In genomic region chr14:44963775-44964380, GRCh38 we compare ENCODE assay signal across 8 cellular contexts. TPM values are rescaled to one million over a fixed set of nuclear protein-coding genes. Genes with fewer than 3 reads are reported as not detected.
DNase-seq lines count a peak whose midpoint lies in the region; ATAC-seq, FAIRE-seq and TF ChIP-seq lines count a peak whose summit lies in the region.

No MANE protein-coding gene starts in this region.

- H3K23ac ChIP-seq in H1 (ENCODE audit: insufficient read length), result no peak overlapping the region

- H3F3A ChIP-seq in MM.1S (ENCODE audit: insufficient read depth, low read length) (0 out of 2 replicates have a peak, but pooled peaks cover 12% of the 10 kb centered on the region), neural cell (ENCODE audit: insufficient read depth, low read length, poor library complexity, severe bottlenecking) (peaks cover 7% of the 10 kb centered on the region)

- H2AK5ac ChIP-seq in H1 (ENCODE audit: low read depth, low read length), result no peak overlapping the region

- H2BK120ac ChIP-seq in H1 (replicated peaks; ENCODE audit: low read depth, low read length), result no peak overlapping the region

- peak overlapping the region; percentile 73 for H3K9ac ChIP-seq in DND-41 (ENCODE audit: low read depth, low read length)
- H3K9ac ChIP-seq in MM.1S (ENCODE audit: low read length), result no peak overlapping the region
- H3K9ac ChIP-seq in H1 (replicated peaks in 1 of 4; ENCODE audit: extremely low read depth in 1 of 4, low read depth in 3 of 4, low read length in 3 of 4), result peak overlapping the region in 3 of 4 experiments; percentile 35 to 71 (median 44); a peak in 2 of 7 replicates
- H3K9ac ChIP-seq in neural cell (ENCODE audit: low read length), result peak overlapping the region; percentile 89

- H2BK12ac ChIP-seq in H1 (ENCODE audit: low read depth, low read length), result no peak overlapping the region

- H3K9me3 ChIP-seq in DND-41 (ENCODE audit: insufficient read depth, low read length, severe bottlenecking), result no peaks in the 10 kb centered on the region
- H3K9me3 ChIP-seq in MM.1S (replicated peaks; ENCODE audit: insufficient read depth, low read length), result no peaks in the 10 kb centered on the region
- no peaks in the 10 kb centered on the region for H3K9me3 ChIP-seq in H1 (ENCODE audit: insufficient read depth in 2 of 2, low read depth in 1 of 2, low read length in 1 of 2)
- H3K9me3 ChIP-seq in neural cell (ENCODE audit: low read length), result no peaks in the 10 kb centered on the region

- no peak overlapping the region for H4K91ac ChIP-seq in H1 (replicated peaks; ENCODE audit: insufficient read length, low read length)

- no peak overlapping the region for H3K4me3 Mint-ChIP-seq in stimulated activated memory B cell treated with anti-CD40 and anti-IgM and Interleukin-4, amounts not matched to agents 10 μg/mL and 1 μg/mL and 100 μg/mL, for 72 hours

- TF ChIP-seq RAD21 in H1 (IDR thresholded peaks at IDR 0.05 in 1 of 2, conservative IDR thresholded peaks at IDR 0.05 in 1 of 2; ENCODE audit: low read depth in 2 of 2, low read length in 2 of 2) (no peak), neural cell (conservative IDR thresholded peaks at IDR 0.05) (no peak)

- no peak overlapping the region for H3K18ac ChIP-seq in H1 (ENCODE audit: extremely low read depth, low read length)

- H3K27me3 ChIP-seq in DND-41 (ENCODE audit: insufficient read depth, low read length, poor library complexity) (no peaks in the 10 kb centered on the region), MM.1S (replicated peaks; ENCODE audit: insufficient read depth, low read length) (no peaks in the 10 kb centered on the region), H1 (replicated peaks in 1 of 4; ENCODE audit: control insufficient read depth in 3 of 4, extremely low read depth in 1 of 4, insufficient read depth in 3 of 4, low read length in 3 of 4) (no peaks in the 10 kb centered on the region), neural cell (ENCODE audit: insufficient read depth, low read depth, low read length) (no peaks in the 10 kb centered on the region)

- peaks cover 13% of the 10 kb centered on the region for H3K23me2 ChIP-seq in H1 (ENCODE audit: low read depth, low read length)

- peaks cover 73% of the 10 kb centered on the region for H3K4me1 ChIP-seq in DND-41 (ENCODE audit: insufficient read depth, low read length)
- peaks cover 10% of the 10 kb centered on the region; the same call in 1 of the 2 replicates for H3K4me1 ChIP-seq in MM.1S (ENCODE audit: low read length)
- H3K4me1 ChIP-seq in H1 (replicated peaks in 1 of 4; ENCODE audit: control insufficient read depth in 3 of 4, insufficient read depth in 4 of 4, low read length in 3 of 4), result peaks cover 0 to 8% (median 3%) of the 10 kb centered on the region in 4 experiments; a peak in 2 of 7 replicates

- peak; percentile 9 for TF ChIP-seq CTCF in DND-41 (IDR thresholded peaks at IDR 0.05; ENCODE audit: borderline replicate concordance, extremely low read depth, low read length, poor library complexity, severe bottlenecking)
- no peak for TF ChIP-seq CTCF in MM.1S (IDR thresholded peaks at IDR 0.05; ENCODE audit: low read length)
- TF ChIP-seq CTCF in H1 (IDR thresholded peaks at IDR 0.05; ENCODE audit: control extremely low read depth in 1 of 3, insufficient read depth in 1 of 3, low read depth in 1 of 3, low read length in 3 of 3), result no peak
- TF ChIP-seq CTCF in neural cell (IDR thresholded peaks at IDR 0.05; ENCODE audit: poor library complexity, severe bottlenecking), result no peak

- peak overlapping the region; percentile 43; the same call in 1 of the 2 replicates for H3K27ac ChIP-seq in DND-41 (ENCODE audit: low read length)
- H3K27ac ChIP-seq in MM.1S (ENCODE audit: low read length), result no peak overlapping the region
- H3K27ac ChIP-seq in H1 (ENCODE audit: low read depth, low read length), result no peak overlapping the region
- H3K27ac ChIP-seq in neural cell (ENCODE audit: low read length), result peak overlapping the region; percentile 95

- no peak overlapping the region for H3K14ac ChIP-seq in H1 (ENCODE audit: insufficient read length)

- H3K79me2 ChIP-seq in DND-41 (ENCODE audit: insufficient read depth, low read length), result peaks cover 96% of the 10 kb centered on the region
- peaks cover 46% of the 10 kb centered on the region for H3K79me2 ChIP-seq in MM.1S (ENCODE audit: low read length)
- peaks cover 12 to 84% of the 10 kb centered on the region in 2 experiments for H3K79me2 ChIP-seq in H1 (ENCODE audit: control insufficient read depth in 1 of 2, insufficient read depth in 2 of 2, low read length in 2 of 2)
- H3K79me2 ChIP-seq in neural cell (replicated peaks; ENCODE audit: insufficient read depth, low read length), result peaks cover 81% of the 10 kb centered on the region

- no peaks in the 10 kb centered on the region; the same call in 1 of the 2 replicates for H3K36me3 ChIP-seq in DND-41 (ENCODE audit: insufficient read depth, low read length)
- H3K36me3 ChIP-seq in MM.1S (replicated peaks; ENCODE audit: insufficient read depth, low read length), result no peaks in the 10 kb centered on the region
- no peaks in the 10 kb centered on the region for H3K36me3 ChIP-seq in H1 (ENCODE audit: control insufficient read depth in 2 of 4, insufficient read depth in 4 of 4, low read length in 3 of 4)
- no peaks in the 10 kb centered on the region for H3K36me3 ChIP-seq in neural cell (ENCODE audit: insufficient read depth, low read length)

- POLR2A ChIA-PET in H1 (lab: Charles Lee; ENCODE audit: partially characterized antibody), result interaction anchor here (1.1 to 1.5 kb wide), 3 partner anchors 13 to 123 kb away, joined by 3 to 4 read pairs (median 3); no protein-coding TSS in a partner anchor

- H4K20me1 ChIP-seq in DND-41 (ENCODE audit: insufficient read depth, low read length) (peaks cover 36% of the 10 kb centered on the region), MM.1S (ENCODE audit: insufficient read depth, low read length) (no peaks in the 10 kb centered on the region), H1 (replicated peaks in 1 of 2; ENCODE audit: control insufficient read depth in 1 of 2, insufficient read depth in 2 of 2, low read length in 2 of 2) (peaks cover 0 to 7% of the 10 kb centered on the region in 2 experiments), neural cell (ENCODE audit: insufficient read depth) (peaks cover 3% of the 10 kb centered on the region)

- H2BK5ac ChIP-seq in H1 (ENCODE audit: low read depth, low read length), result no peak overlapping the region

- H3K4me2 ChIP-seq in DND-41 (ENCODE audit: insufficient read depth, low read length) (peak overlapping the region; percentile 87), MM.1S (ENCODE audit: low read depth, low read length) (peak overlapping the region; percentile 76), H1 (ENCODE audit: insufficient read depth in 1 of 2, low read depth in 2 of 2, low read length in 2 of 2) (peak overlapping the region; percentile 85 to 92), neural cell (ENCODE audit: low read length) (peak overlapping the region; percentile 85)

- H2AFZ ChIP-seq in DND-41 (ENCODE audit: low read depth, low read length) (no peak overlapping the region), MM.1S (ENCODE audit: low read length) (no peak overlapping the region), H1 (ENCODE audit: low read length) (no peak overlapping the region), neural cell (ENCODE audit: low read depth, low read length) (no peak overlapping the region)

- no peaks in the 10 kb centered on the region for H3K27me3 Mint-ChIP-seq in stimulated activated memory B cell treated with anti-CD40 and anti-IgM and Interleukin-4, amounts not matched to agents 10 μg/mL and 1 μg/mL and 100 μg/mL, for 72 hours

- H3K4ac ChIP-seq in H1 (replicated peaks; ENCODE audit: insufficient read length, low read depth, low read length), result no peak overlapping the region

- DNase-seq in DND-41 (peak; percentile 27), MM.1S (no peak), H1 (ENCODE audit: low read depth in 1 of 2, low spot score in 2 of 2) (no peak)

- no peak overlapping the region for H4K8ac ChIP-seq in H1 (ENCODE audit: extremely low read depth, insufficient read depth, low read length)

- no peak overlapping the region for H3K27ac Mint-ChIP-seq in stimulated activated memory B cell treated with anti-CD40 and anti-IgM and Interleukin-4, amounts not matched to agents 10 μg/mL and 1 μg/mL and 100 μg/mL, for 72 hours

- H3K9me3 Mint-ChIP-seq in stimulated activated memory B cell treated with anti-CD40 and anti-IgM and Interleukin-4, amounts not matched to agents 10 μg/mL and 1 μg/mL and 100 μg/mL, for 72 hours, result peaks cover 6% of the 10 kb centered on the region

- no peak overlapping the region for H3K56ac ChIP-seq in H1 (replicated peaks; ENCODE audit: insufficient read length, low read depth, low read length)

- no peak for FAIRE-seq in H1 (lab: Jason Lieb, UNC)

- ATAC-seq in DND-41 (ENCODE audit: insufficient read depth, low read depth), result no peak
- ATAC-seq in GM18505 (IDR thresholded peaks at IDR 0.05; ENCODE audit: unreplicated experiment), result no peak
- ATAC-seq in HG02938 (IDR thresholded peaks at IDR 0.05; ENCODE audit: unreplicated experiment), result no peak
- no peak for ATAC-seq in esophagus mucosa
- ATAC-seq in stimulated activated memory B cell treated with anti-CD40 and anti-IgM and Interleukin-4, amounts not matched to agents 10 μg/mL and 1 μg/mL and 100 μg/mL, for 72 hours, result no peak

- peak overlapping the region; percentile 88 to 89; a peak in 3 of 4 replicates for H3K4me3 ChIP-seq in DND-41 (ENCODE audit: low read depth in 1 of 2, low read length in 2 of 2)
- H3K4me3 ChIP-seq in MM.1S (ENCODE audit: low read length), result no peak overlapping the region
- peak overlapping the region; percentile 84 to 98 (median 94) for H3K4me3 ChIP-seq in H1 (ENCODE audit: extremely low read depth in 1 of 4, insufficient read depth in 2 of 4, low read depth in 3 of 4, low read length in 4 of 4)
- H3K4me3 ChIP-seq in neural cell (ENCODE audit: low read length), result peak overlapping the region; percentile 85

- H2BK15ac ChIP-seq in H1 (ENCODE audit: low read length), result no peak overlapping the region

- WGBS in H1 (ENCODE audit: extremely low coverage in 1 of 2, insufficient coverage in 1 of 2, insufficient read length in 1 of 2, insufficient replicate concordance in 2 of 2, low coverage in 1 of 2, low lambda C conversion rate in 2 of 2, missing lambda C conversion rate in 1 of 2), 2 experiments, result 39% methylated on average over 7 of the region's 7 CpGs; no CpG with 5 or more reads in 1 of the 2 experiments

- TF ChIP-seq EP300 in H1 (IDR thresholded peaks at IDR 0.05; ENCODE audit: borderline replicate concordance in 1 of 2, low read depth in 2 of 2, low read length in 2 of 2) (no peak), neural cell (conservative IDR thresholded peaks at IDR 0.05; ENCODE audit: poor library complexity, severe bottlenecking) (no peak)

- no peak overlapping the region for H4K5ac ChIP-seq in H1 (ENCODE audit: insufficient read length, low read depth, low read length)

- peaks cover 66% of the 10 kb centered on the region for H3K4me1 Mint-ChIP-seq in stimulated activated memory B cell treated with anti-CD40 and anti-IgM and Interleukin-4, amounts not matched to agents 10 μg/mL and 1 μg/mL and 100 μg/mL, for 72 hours

- no peak overlapping the region for H2BK20ac ChIP-seq in H1 (ENCODE audit: low read length)

- CTCF ChIA-PET in H1 (lab: Charles Lee; ENCODE audit: partially characterized antibody), result interaction anchor here (1.1 to 2.1 kb wide), 2 partner anchors 15 to 64 kb away, joined by 3 to 7 read pairs; no protein-coding TSS in a partner anchor

- H3K36me3 Mint-ChIP-seq in stimulated activated memory B cell treated with anti-CD40 and anti-IgM and Interleukin-4, amounts not matched to agents 10 μg/mL and 1 μg/mL and 100 μg/mL, for 72 hours, result peaks cover 35% of the 10 kb centered on the region

- TF ChIP-seq POLR2A in H1 (IDR thresholded peaks at IDR 0.05; ENCODE audit: control extremely low read depth in 1 of 2, low read depth in 2 of 2, low read length in 2 of 2), result no peak
- TF ChIP-seq POLR2A in GM18505 (IDR thresholded peaks at IDR 0.05; ENCODE audit: borderline replicate concordance, extremely low read depth, insufficient read depth, insufficient read length), result no peak

- no peaks in the 10 kb centered on the region for H3K9me2 ChIP-seq in MM.1S (replicated peaks; ENCODE audit: insufficient read depth, low read length)
- no peaks in the 10 kb centered on the region for H3K9me2 ChIP-seq in neural cell (ENCODE audit: insufficient read depth, low read length)

- H3K79me1 ChIP-seq in H1 (ENCODE audit: low read depth, low read length), result no peaks in the 10 kb centered on the region; the same call in 1 of the 2 replicates

RNA-seq across cellular contexts. Expression of gene TOGARAM1, which starts 1.9 kb away (rescaled TPM):
- total RNA-seq in H1 (2021; fragmentation: NEBNext Ultra II Directional; extraction: Animal tissue kit (Norgen Biotek cat#: 25700)), result 6.8 and 8.9 TPM in 2 replicates
- 1.3 and 2.5 TPM in 2 replicates for polyA plus RNA-seq in H1 (2011; rRNA removed)
- polyA plus RNA-seq in H1 (2011; cell fraction: cytosol; rRNA removed), result 2.6 TPM
- polyA plus RNA-seq in H1 (2011; cell fraction: nucleus; rRNA removed), result 3.8 TPM
- polyA plus RNA-seq in H1 (2012, experiment 1 of 2), result 2.8 to 3.6 TPM (median 3.1 TPM) in 4 replicates
- polyA plus RNA-seq in H1 (2012, experiment 2 of 2), result 0.16 TPM
- polyA plus RNA-seq in H1 (2013, experiment 1 of 2), result 7.6 TPM
- polyA plus RNA-seq in H1 (2013, experiment 2 of 2), result 8.1 TPM
- polyA minus RNA-seq in H1 (2011; rRNA and poly(A)+ RNA removed), result 16.2 and 30.1 TPM in 2 replicates
- polyA minus RNA-seq in H1 (2011; cell fraction: cytosol; rRNA and poly(A)+ RNA removed), result 6.7 TPM
- 37.0 TPM for polyA minus RNA-seq in H1 (2011; cell fraction: nucleus; rRNA and poly(A)+ RNA removed)
- 20.8 and 23.8 TPM in 2 replicates for polyA plus RNA-seq in neural cell
- polyA minus RNA-seq in neural cell, result 64.8 and 68.3 TPM in 2 replicates
- 8.8 TPM for total RNA-seq in esophagus mucosa

RNA-seq across cellular contexts. Expression of gene KLHL28, which starts 2.1 kb away (rescaled TPM):
- total RNA-seq in H1 (2021; fragmentation: NEBNext Ultra II Directional; extraction: Animal tissue kit (Norgen Biotek cat#: 25700)), result 8.4 and 10.5 TPM in 2 replicates
- polyA plus RNA-seq in H1 (2011; rRNA removed) (2.2 and 3.3 TPM in 2 replicates), neural cell (16.1 and 17.4 TPM in 2 replicates)
- 3.2 TPM for polyA plus RNA-seq in H1 (2011; cell fraction: cytosol; rRNA removed)
- polyA plus RNA-seq in H1 (2011; cell fraction: nucleus; rRNA removed), result 2.4 TPM
- polyA plus RNA-seq in H1 (2012, experiment 1 of 2), result 3.4 to 6.9 TPM (median 4.5 TPM) in 4 replicates
- polyA plus RNA-seq in H1 (2012, experiment 2 of 2), result 0.35 TPM
- polyA plus RNA-seq in H1 (2013, experiment 1 of 2), result 4.6 TPM
- polyA plus RNA-seq in H1 (2013, experiment 2 of 2), result 4.3 TPM
- 18.7 and 23.0 TPM in 2 replicates for polyA minus RNA-seq in H1 (2011; rRNA and poly(A)+ RNA removed)
- 6.1 TPM for polyA minus RNA-seq in H1 (2011; cell fraction: cytosol; rRNA and poly(A)+ RNA removed)
- 17.0 TPM for polyA minus RNA-seq in H1 (2011; cell fraction: nucleus; rRNA and poly(A)+ RNA removed)
- 56.2 and 65.4 TPM in 2 replicates for polyA minus RNA-seq in neural cell
- 8.2 TPM for total RNA-seq in esophagus mucosa

Comparison
In these comparisons a context has a peak if more than half of its experiments do, and no peak if none do; other contexts are left out.
1. H3K27ac ChIP-seq: peak in DND-41 (single experiment) and neural cell (single experiment); none in MM.1S (single experiment) and H1 (single experiment).
2. Peak in every context shown above with its lines, with median percentiles within 50 percentile points of each other: H3K4me2 ChIP-seq.